In genomic region chr12:16849473-16849872, GRCh38 we compare ENCODE assay signal across 9 cellular contexts.
"Had no signal": no experiment of that assay in that cellular context is flagged by ENCODE, and none has a peak within 500 bp of the region (broad histone marks: within the 10 kb centered on the region; RNA-seq: fewer than 3 reads in every experiment).

No MANE protein-coding gene starts in this region.

- H3K4me3 ChIP-seq: GM23248, GM23338, HAP-1 had no signal

- H3K4me1 Mint-ChIP-seq: H9 had no signal

- H3K4me3 Mint-ChIP-seq: GM23338, H9, HFFc6 had no signal

- H3K9ac ChIP-seq: GM23248 had no signal

- DNase-seq: GM23248, GOT3, H7, H9, HCEC 1CT, HFFc6 had no signal

- H2AFZ ChIP-seq: GM23248, GM23338 had no signal

- H3K9me3 ChIP-seq: HAP-1 had no signal

- H3K27ac ChIP-seq: GM23248 had no signal

- H3K4me2 ChIP-seq: GM23338 had no signal

- H3K27ac Mint-ChIP-seq: GM23338, H9, HFFc6 had no signal

- ATAC-seq: GM23338, HCT116 had no signal

- H3K36me3 ChIP-seq: HAP-1 had no signal
